9 cellular contexts compared by ENCODE assay signal in genomic region chr14:68564826-68565760, GRCh38.
DNase-seq lines count a peak whose midpoint lies in the region; ATAC-seq and TF ChIP-seq lines count a peak whose summit lies in the region.
"Had no signal": no experiment of that assay in that cellular context is flagged by ENCODE, and none has a peak within 500 bp of the region (broad histone marks: within the 10 kb centered on the region; RNA-seq: fewer than 3 reads in every experiment).

No MANE protein-coding gene starts in this region.

- peak overlapping the region; percentile 83 to 86 for H3K27ac ChIP-seq in prostate gland

- no peaks in the 10 kb centered on the region; the same call in 1 of the 2 replicates for H3K9me3 Mint-ChIP-seq in WTC11
- H3K9me3 Mint-ChIP-seq: HFFc6 had no signal

- H3K36me3 Mint-ChIP-seq in WTC11, result no peaks in the 10 kb centered on the region

- peak; percentile 53 for ATAC-seq in WTC11
- no peak for ATAC-seq in HG02938 (IDR thresholded peaks at IDR 0.05; ENCODE audit: unreplicated experiment)

- 71% methylated on average over 8 of the region's 8 CpGs for WGBS in prostate gland

- peaks cover 30% of the 10 kb centered on the region for H3K4me1 Mint-ChIP-seq in WTC11

- no peak overlapping the region for H3K27ac Mint-ChIP-seq in WTC11
- H3K27ac Mint-ChIP-seq: HFFc6 had no signal

- DNase-seq in ELF-1 (ENCODE audit: low read depth, low spot score) (peak; percentile 87), WTC11 (ENCODE audit: low spot score) (no peak), fibroblast of pulmonary artery (ENCODE audit: low read depth) (peak; percentile 40), prostate gland (ENCODE audit: low spot score) (no peak), globus pallidus (ENCODE audit: low spot score) (no peak), NCI-H1417 (lab: John Stamatoyannopoulos, UW) (no peak), GM03348 (ENCODE audit: low spot score) (no peak)
- DNase-seq: HFFc6 had no signal

- H3K36me3 ChIP-seq in prostate gland, result no peaks in the 10 kb centered on the region

- TF ChIP-seq POLR2A in prostate gland (IDR thresholded peaks at IDR 0.05), result no peak

- TF ChIP-seq CTCF in WTC11 (IDR thresholded peaks at IDR 0.05) (no peak), fibroblast of pulmonary artery (IDR thresholded peaks at IDR 0.05; ENCODE audit: low read length, missing control alignments) (no peak), prostate gland (IDR thresholded peaks at IDR 0.05) (no peak)

- H3K27me3 ChIP-seq in prostate gland (replicated peaks; ENCODE audit: insufficient read depth), result no peaks in the 10 kb centered on the region

- CTCF ChIA-PET in WTC11 (lab: Charles Lee), result interaction anchor here (1.0 kb wide), 1 partner anchor 22 kb away, joined by 3 read pairs; no protein-coding TSS in a partner anchor

- intact Hi-C loops in prostate gland (cut with DNase I), result no loop called here

- H3K4me3 ChIP-seq in fibroblast of pulmonary artery (replicated peaks; ENCODE audit: low read depth, low read length), result no peak overlapping the region
- H3K4me3 ChIP-seq in prostate gland, result no peak overlapping the region

- POLR2A ChIA-PET in WTC11 (lab: Charles Lee), result no interaction called here

- H3K9me3 ChIP-seq in prostate gland, result no peaks in the 10 kb centered on the region

- peaks cover 58% of the 10 kb centered on the region for H3K4me1 ChIP-seq in prostate gland (replicated peaks)

- H3K4me3 Mint-ChIP-seq in WTC11, result no peak overlapping the region
- H3K4me3 Mint-ChIP-seq: HFFc6 had no signal

- no peaks in the 10 kb centered on the region; the same call in 1 of the 2 replicates for H3K27me3 Mint-ChIP-seq in WTC11 (ENCODE audit: low read depth)

TF ChIP-seq in WTC11, 78 proteins besides CTCF, POLR2A, EP300 and RAD21 (continues in another document):
- TF ChIP-seq HMGA2 (CRISPR knock-in tag; IDR thresholded peaks at IDR 0.05) (no peak), ERG (CRISPR knock-in tag; IDR thresholded peaks at IDR 0.05) (no peak), ZNF219 (CRISPR knock-in tag; IDR thresholded peaks at IDR 0.05; ENCODE audit: borderline replicate concordance) (no peak), GRHL2 (CRISPR knock-in tag; IDR thresholded peaks at IDR 0.05; ENCODE audit: insufficient replicate concordance, severe bottlenecking) (no peak), NFATC4 (CRISPR knock-in tag; IDR thresholded peaks at IDR 0.05) (no peak), TCF7 (CRISPR knock-in tag; IDR thresholded peaks at IDR 0.05; ENCODE audit: low read depth) (no peak), E2F1 (CRISPR knock-in tag; IDR thresholded peaks at IDR 0.05) (no peak), CREB1 (CRISPR knock-in tag; IDR thresholded peaks at IDR 0.05) (no peak), EMX1 (CRISPR knock-in tag; IDR thresholded peaks at IDR 0.05) (no peak), FOXK1 (CRISPR knock-in tag; IDR thresholded peaks at IDR 0.05) (no peak), ZBTB43 (CRISPR knock-in tag; IDR thresholded peaks at IDR 0.05) (no peak)
- TF ChIP-seq, protein P1, sequence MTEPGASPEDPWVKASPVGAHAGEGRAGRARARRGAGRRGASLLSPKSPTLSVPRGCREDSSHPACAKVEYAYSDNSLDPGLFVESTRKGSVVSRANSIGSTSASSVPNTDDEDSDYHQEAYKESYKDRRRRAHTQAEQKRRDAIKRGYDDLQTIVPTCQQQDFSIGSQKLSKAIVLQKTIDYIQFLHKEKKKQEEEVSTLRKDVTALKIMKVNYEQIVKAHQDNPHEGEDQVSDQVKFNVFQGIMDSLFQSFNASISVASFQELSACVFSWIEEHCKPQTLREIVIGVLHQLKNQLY (CRISPR knock-in tag; IDR thresholded peaks at IDR 0.05), result no peak
- TF ChIP-seq, protein P2, sequence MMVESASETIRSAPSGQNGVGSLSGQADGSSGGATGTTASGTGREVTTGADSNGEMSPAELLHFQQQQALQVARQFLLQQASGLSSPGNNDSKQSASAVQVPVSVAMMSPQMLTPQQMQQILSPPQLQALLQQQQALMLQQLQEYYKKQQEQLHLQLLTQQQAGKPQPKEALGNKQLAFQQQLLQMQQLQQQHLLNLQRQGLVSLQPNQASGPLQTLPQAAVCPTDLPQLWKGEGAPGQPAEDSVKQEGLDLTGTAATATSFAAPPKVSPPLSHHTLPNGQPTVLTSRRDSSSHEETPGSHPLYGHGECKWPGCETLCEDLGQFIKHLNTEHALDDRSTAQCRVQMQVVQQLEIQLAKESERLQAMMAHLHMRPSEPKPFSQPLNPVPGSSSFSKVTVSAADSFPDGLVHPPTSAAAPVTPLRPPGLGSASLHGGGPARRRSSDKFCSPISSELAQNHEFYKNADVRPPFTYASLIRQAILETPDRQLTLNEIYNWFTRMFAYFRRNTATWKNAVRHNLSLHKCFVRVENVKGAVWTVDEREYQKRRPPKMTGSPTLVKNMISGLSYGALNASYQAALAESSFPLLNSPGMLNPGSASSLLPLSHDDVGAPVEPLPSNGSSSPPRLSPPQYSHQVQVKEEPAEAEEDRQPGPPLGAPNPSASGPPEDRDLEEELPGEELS (CRISPR knock-in tag; IDR thresholded peaks at IDR 0.05), result no peak
- TF ChIP-seq, protein P3, sequence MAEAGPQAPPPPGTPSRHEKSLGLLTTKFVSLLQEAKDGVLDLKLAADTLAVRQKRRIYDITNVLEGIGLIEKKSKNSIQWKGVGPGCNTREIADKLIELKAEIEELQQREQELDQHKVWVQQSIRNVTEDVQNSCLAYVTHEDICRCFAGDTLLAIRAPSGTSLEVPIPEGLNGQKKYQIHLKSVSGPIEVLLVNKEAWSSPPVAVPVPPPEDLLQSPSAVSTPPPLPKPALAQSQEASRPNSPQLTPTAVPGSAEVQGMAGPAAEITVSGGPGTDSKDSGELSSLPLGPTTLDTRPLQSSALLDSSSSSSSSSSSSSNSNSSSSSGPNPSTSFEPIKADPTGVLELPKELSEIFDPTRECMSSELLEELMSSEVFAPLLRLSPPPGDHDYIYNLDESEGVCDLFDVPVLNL (CRISPR knock-in tag; IDR thresholded peaks at IDR 0.05; ENCODE audit: borderline replicate concordance, low read depth), result no peak
- TF ChIP-seq, protein P4, sequence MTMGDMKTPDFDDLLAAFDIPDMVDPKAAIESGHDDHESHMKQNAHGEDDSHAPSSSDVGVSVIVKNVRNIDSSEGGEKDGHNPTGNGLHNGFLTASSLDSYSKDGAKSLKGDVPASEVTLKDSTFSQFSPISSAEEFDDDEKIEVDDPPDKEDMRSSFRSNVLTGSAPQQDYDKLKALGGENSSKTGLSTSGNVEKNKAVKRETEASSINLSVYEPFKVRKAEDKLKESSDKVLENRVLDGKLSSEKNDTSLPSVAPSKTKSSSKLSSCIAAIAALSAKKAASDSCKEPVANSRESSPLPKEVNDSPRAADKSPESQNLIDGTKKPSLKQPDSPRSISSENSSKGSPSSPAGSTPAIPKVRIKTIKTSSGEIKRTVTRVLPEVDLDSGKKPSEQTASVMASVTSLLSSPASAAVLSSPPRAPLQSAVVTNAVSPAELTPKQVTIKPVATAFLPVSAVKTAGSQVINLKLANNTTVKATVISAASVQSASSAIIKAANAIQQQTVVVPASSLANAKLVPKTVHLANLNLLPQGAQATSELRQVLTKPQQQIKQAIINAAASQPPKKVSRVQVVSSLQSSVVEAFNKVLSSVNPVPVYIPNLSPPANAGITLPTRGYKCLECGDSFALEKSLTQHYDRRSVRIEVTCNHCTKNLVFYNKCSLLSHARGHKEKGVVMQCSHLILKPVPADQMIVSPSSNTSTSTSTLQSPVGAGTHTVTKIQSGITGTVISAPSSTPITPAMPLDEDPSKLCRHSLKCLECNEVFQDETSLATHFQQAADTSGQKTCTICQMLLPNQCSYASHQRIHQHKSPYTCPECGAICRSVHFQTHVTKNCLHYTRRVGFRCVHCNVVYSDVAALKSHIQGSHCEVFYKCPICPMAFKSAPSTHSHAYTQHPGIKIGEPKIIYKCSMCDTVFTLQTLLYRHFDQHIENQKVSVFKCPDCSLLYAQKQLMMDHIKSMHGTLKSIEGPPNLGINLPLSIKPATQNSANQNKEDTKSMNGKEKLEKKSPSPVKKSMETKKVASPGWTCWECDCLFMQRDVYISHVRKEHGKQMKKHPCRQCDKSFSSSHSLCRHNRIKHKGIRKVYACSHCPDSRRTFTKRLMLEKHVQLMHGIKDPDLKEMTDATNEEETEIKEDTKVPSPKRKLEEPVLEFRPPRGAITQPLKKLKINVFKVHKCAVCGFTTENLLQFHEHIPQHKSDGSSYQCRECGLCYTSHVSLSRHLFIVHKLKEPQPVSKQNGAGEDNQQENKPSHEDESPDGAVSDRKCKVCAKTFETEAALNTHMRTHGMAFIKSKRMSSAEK (CRISPR knock-in tag; IDR thresholded peaks at IDR 0.05; ENCODE audit: borderline replicate concordance), result no peak

Comparison
In these comparisons a context has a peak if more than half of its experiments do, and no peak if none do; other contexts are left out.
1. DNase-seq: peak in ELF-1 (single experiment) and fibroblast of pulmonary artery (single experiment); none in WTC11 (single experiment), prostate gland (single experiment), globus pallidus (single experiment), NCI-H1417 (0 of 3) and GM03348 (single experiment).